In genomic region chr18:36831139-36831538, GRCh38 we compare ENCODE assay signal across 21 cellular contexts. TPM values are rescaled to one million over a fixed set of nuclear protein-coding genes. Genes with fewer than 3 reads are reported as not detected.
DNase-seq lines count a peak whose midpoint lies in the region; ATAC-seq, FAIRE-seq and TF ChIP-seq lines count a peak whose summit lies in the region.
"Had no signal": no experiment of that assay in that cellular context is flagged by ENCODE, and none has a peak within 500 bp of the region (broad histone marks: within the 10 kb centered on the region; RNA-seq: fewer than 3 reads in every experiment).

No MANE protein-coding gene starts in this region.

- H3K56ac ChIP-seq in IMR-90 (ENCODE audit: extremely low read depth, insufficient read depth, low read length) = no peak overlapping the region

- H4K91ac ChIP-seq in IMR-90 (ENCODE audit: insufficient read depth, low read depth, low read length) = no peak overlapping the region

- no peaks in the 10 kb centered on the region for H3K9me3 ChIP-seq in CD4-positive, alpha-beta T cell (ENCODE audit: control insufficient read depth, low read length)
- H3K9me3 ChIP-seq in IMR-90 (ENCODE audit: control insufficient read depth, insufficient read depth, low read length) = no peaks in the 10 kb centered on the region
- H3K9me3 ChIP-seq in astrocyte (ENCODE audit: insufficient read depth, low read depth, low read length) = no peaks in the 10 kb centered on the region
- H3K9me3 ChIP-seq: body of pancreas, suprapubic skin had no signal

- H4K8ac ChIP-seq in IMR-90 (ENCODE audit: low read depth in 2 of 2, low read length in 2 of 2) = no peak overlapping the region

- H3K23ac ChIP-seq in IMR-90 (ENCODE audit: low read depth, low read length) = peak overlapping the region; percentile 35

- no TSS peak for BruUV-seq in IMR-90 (replicated peaks; lab: Mats Ljungman, UMichigan)

- in situ Hi-C loops in IMR-90 (cut with MboI; ENCODE audit: low sequenced_read_pairs) = no loop called here

- H2BK15ac ChIP-seq in IMR-90 (ENCODE audit: low read depth, low read length) = no peak overlapping the region

- dilution Hi-C loops in IMR-90 (cut with HindIII; ENCODE audit: low sequenced_read_pairs, unreplicated experiment) = no loop called here

- no peak overlapping the region for H3K4ac ChIP-seq in IMR-90 (ENCODE audit: low read depth, low read length)

- no peaks in the 10 kb centered on the region for H3K27me3 Mint-ChIP-seq in CD4-positive, alpha-beta T cell
- H3K27me3 Mint-ChIP-seq in astrocyte (ENCODE audit: low read depth, unreplicated experiment) = no peaks in the 10 kb centered on the region
- H3K27me3 Mint-ChIP-seq: activated naive CD4-positive, alpha-beta T cell treated with anti-CD3 and anti-CD28 coated beads, Interleukin-2, amount 10 ng/mL, durations not matched to agents 7 days and 5 days; T-cell had no signal

- intact Hi-C loops in CD4-positive, alpha-beta T cell (cut with DNase I, micrococcal nuclease) = no loop called here
- intact Hi-C loops in IMR-90 (cut with micrococcal nuclease) = no loop called here

- H3K4me3 Mint-ChIP-seq in CD4-positive, alpha-beta T cell = peak overlapping the region; percentile 61
- H3K4me3 Mint-ChIP-seq in astrocyte (ENCODE audit: unreplicated experiment) = no peak overlapping the region
- H3K4me3 Mint-ChIP-seq: activated naive CD4-positive, alpha-beta T cell treated with anti-CD3 and anti-CD28 coated beads, Interleukin-2, amount 10 ng/mL, durations not matched to agents 7 days and 5 days had no signal

- no peak for TF ChIP-seq RAD21 in IMR-90 (IDR thresholded peaks at IDR 0.05; ENCODE audit: low read length)

- CTCF ChIA-PET in CD4-positive, alpha-beta T cell (lab: Charles Lee) = no interaction called here
- CTCF ChIA-PET in IMR-90 (lab: Yijun Ruan, JAX) = no interaction called here

- H3K18ac ChIP-seq in IMR-90 (ENCODE audit: low read depth, low read length) = no peak overlapping the region

- H3K27ac Mint-ChIP-seq in CD4-positive, alpha-beta T cell = peak overlapping the region; percentile 73
- H3K27ac Mint-ChIP-seq in astrocyte (ENCODE audit: unreplicated experiment) = no peak overlapping the region
- H3K27ac Mint-ChIP-seq: activated naive CD4-positive, alpha-beta T cell treated with anti-CD3 and anti-CD28 coated beads, Interleukin-2, amount 10 ng/mL, durations not matched to agents 7 days and 5 days; nephron progenitor cell; T-cell had no signal

- H2BK5ac ChIP-seq in IMR-90 (ENCODE audit: low read depth, low read length, poor library complexity, severe bottlenecking) = no peak overlapping the region

- WGBS in IMR-90 (ENCODE audit: extremely low coverage in 2 of 2, insufficient read length in 1 of 2), 2 experiments = no CpG with 5 or more reads among the region's 1 CpG

- peaks cover 23% of the 10 kb centered on the region for H3K79me2 ChIP-seq in astrocyte (ENCODE audit: insufficient read depth, low read length)

- POLR2A ChIA-PET in CD4-positive, alpha-beta T cell (lab: Charles Lee) = no interaction called here
- POLR2A ChIA-PET in IMR-90 (lab: Charles Lee; ENCODE audit: unreplicated experiment) = no interaction called here

- peaks cover 2% of the 10 kb centered on the region; the same call in 1 of the 2 replicates for H3K4me1 ChIP-seq in IMR-90 (ENCODE audit: control insufficient read depth, insufficient read depth, low read length)
- peaks cover 18% of the 10 kb centered on the region for H3K4me1 ChIP-seq in astrocyte (ENCODE audit: insufficient read depth, low read length)

- H3K9me1 ChIP-seq in IMR-90 (ENCODE audit: insufficient read depth, low read length) = peaks cover 3% of the 10 kb centered on the region; the same call in 1 of the 2 replicates

- H3K79me1 ChIP-seq in IMR-90 (ENCODE audit: low read depth in 1 of 2, low read length in 2 of 2) = peaks cover 20 to 38% of the 10 kb centered on the region in 2 experiments

- H2AK5ac ChIP-seq in IMR-90 (ENCODE audit: low read depth, low read length) = no peak overlapping the region

- H3K27me3 ChIP-seq in CD4-positive, alpha-beta T cell (ENCODE audit: control insufficient read depth, insufficient read depth, low read length) = no peaks in the 10 kb centered on the region
- H3K27me3 ChIP-seq in IMR-90 (ENCODE audit: control insufficient read depth, insufficient read depth, low read length) = no peaks in the 10 kb centered on the region
- no peaks in the 10 kb centered on the region for H3K27me3 ChIP-seq in astrocyte (ENCODE audit: insufficient read depth, low read length)
- H3K27me3 ChIP-seq: body of pancreas, suprapubic skin had no signal

- TF ChIP-seq POLR2A in IMR-90 (IDR thresholded peaks at IDR 0.05; ENCODE audit: low read depth, low read length) = no peak

- peak; percentile 66 for FAIRE-seq in astrocyte (lab: Jason Lieb, UNC)

- H3K4me1 Mint-ChIP-seq in CD4-positive, alpha-beta T cell (ENCODE audit: low read depth) = peaks cover 53% of the 10 kb centered on the region
- H3K4me1 Mint-ChIP-seq in astrocyte (ENCODE audit: low read depth, unreplicated experiment) = peaks cover 3% of the 10 kb centered on the region

- H2BK20ac ChIP-seq in IMR-90 (ENCODE audit: low read depth, low read length) = no peak overlapping the region

- H3K4me2 ChIP-seq in IMR-90 (ENCODE audit: low read depth, low read length) = no peak overlapping the region
- peak overlapping the region; percentile 2 for H3K4me2 ChIP-seq in astrocyte (ENCODE audit: low read length)

- no peak for TF ChIP-seq CTCF in CD4-positive, alpha-beta T cell (IDR thresholded peaks at IDR 0.05)
- TF ChIP-seq CTCF in IMR-90 (conservative IDR thresholded peaks at IDR 0.05; ENCODE audit: low read depth, low read length) (no peak), astrocyte (IDR thresholded peaks at IDR 0.05; ENCODE audit: insufficient read depth, low read depth, low read length) (no peak)

- no peak for DNase-seq in CD4-positive, alpha-beta T cell
- DNase-seq in IMR-90 (peak; percentile 63), astrocyte (ENCODE audit: low read depth) (no peak), kidney tubule cell (ENCODE audit: low spot score) (peak; percentile 33), GDM1 (lab: John Stamatoyannopoulos, UW) (no peak), KG1 (lab: John Stamatoyannopoulos, UW) (no peak)
- DNase-seq in stimulated activated CD4-positive, alpha-beta T cell treated with anti-CD3 and anti-CD28 coated beads, Interleukin-12 subunit alpha, Interleukin-12 subunit beta, amount 100 ng/mL, for 4 hours = no peak
- DNase-seq: activated CD4-positive, alpha-beta T cell treated with anti-CD3 and anti-CD28 coated beads, Interleukin-2, amount 50 U/mL, for 4 hours; activated naive CD4-positive, alpha-beta T cell treated with anti-CD3 and anti-CD28 coated beads, Interleukin-2, amount 10 ng/mL, durations not matched to agents 7 days and 5 days; activated T-cell treated with anti-CD3 and anti-CD28 coated beads for 4 hours; body of pancreas; Kasumi-1; left colon; midbrain; NCI-H1105 treated with DMSO at 0.1 percent for 48 hours; NCI-H526; nephron progenitor cell; Right ventricle myocardium superior; T-cell had no signal

- H3K36me3 ChIP-seq in IMR-90 (ENCODE audit: control insufficient read depth, insufficient read depth, low read length) = no peaks in the 10 kb centered on the region
- no peaks in the 10 kb centered on the region for H3K36me3 ChIP-seq in astrocyte (ENCODE audit: insufficient read depth, low read length)

- no peak overlapping the region for H2AK9ac ChIP-seq in IMR-90 (replicated peaks; ENCODE audit: low read depth, low read length, poor library complexity)

- no peak overlapping the region for H3K27ac ChIP-seq in CD4-positive, alpha-beta T cell (ENCODE audit: low read depth, low read length)
- H3K27ac ChIP-seq in IMR-90 (ENCODE audit: insufficient read depth, low read length) (no peak overlapping the region), astrocyte (ENCODE audit: low read depth, low read length) (peak overlapping the region; percentile 20)
- H3K27ac ChIP-seq: body of pancreas, suprapubic skin had no signal

- H4K5ac ChIP-seq in IMR-90 (ENCODE audit: low read depth, low read length) = no peak overlapping the region

- H3K9me3 Mint-ChIP-seq in CD4-positive, alpha-beta T cell = no peaks in the 10 kb centered on the region
- no peaks in the 10 kb centered on the region for H3K9me3 Mint-ChIP-seq in astrocyte (ENCODE audit: unreplicated experiment)
- H3K9me3 Mint-ChIP-seq: activated naive CD4-positive, alpha-beta T cell treated with anti-CD3 and anti-CD28 coated beads, Interleukin-2, amount 10 ng/mL, durations not matched to agents 7 days and 5 days; T-cell had no signal

- no peak for ATAC-seq in CD4-positive, alpha-beta T cell (ENCODE audit: poor library complexity)
- no peak for ATAC-seq in IMR-90 (ENCODE audit: low read depth)
- no peak for ATAC-seq in HG02798 (IDR thresholded peaks at IDR 0.05; ENCODE audit: poor library complexity, unreplicated experiment)
- ATAC-seq: body of pancreas, left colon, T-cell had no signal

- H4K20me1 ChIP-seq in IMR-90 (ENCODE audit: insufficient read depth, low read length) (no peaks in the 10 kb centered on the region), astrocyte (ENCODE audit: insufficient read depth, low read length) (peaks cover 7% of the 10 kb centered on the region)

- H2AFZ ChIP-seq in IMR-90 (replicated peaks; ENCODE audit: low read length, poor library complexity) (no peak overlapping the region), astrocyte (ENCODE audit: low read depth, low read length) (no peak overlapping the region)

- peaks cover 15% of the 10 kb centered on the region for H3K36me3 Mint-ChIP-seq in CD4-positive, alpha-beta T cell (ENCODE audit: low read depth)
- no peaks in the 10 kb centered on the region for H3K36me3 Mint-ChIP-seq in astrocyte (ENCODE audit: low read depth, unreplicated experiment)

- H3K9ac ChIP-seq in IMR-90 (ENCODE audit: low read depth, low read length) = no peak overlapping the region
- H3K9ac ChIP-seq in astrocyte (ENCODE audit: low read length) = no peak overlapping the region

- no peak overlapping the region for H2BK120ac ChIP-seq in IMR-90 (ENCODE audit: low read depth, low read length)

- H3K4me3 ChIP-seq in IMR-90 (ENCODE audit: insufficient read depth, low read depth, low read length) = no peak overlapping the region
- H3K4me3 ChIP-seq in astrocyte (ENCODE audit: insufficient read depth, low read depth, low read length) = no peak overlapping the region
- H3K4me3 ChIP-seq: body of pancreas, suprapubic skin had no signal

- H3K14ac ChIP-seq in IMR-90 (replicated peaks; ENCODE audit: low read depth, low read length) = no peak overlapping the region; the same call in 1 of the 2 replicates

TF ChIP-seq in IMR-90, 13 proteins besides CTCF, POLR2A, EP300 and RAD21 (continues in another document):
- TF ChIP-seq MAFK (IDR thresholded peaks at IDR 0.05; ENCODE audit: low read depth, low read length) = no peak

RNA-seq across cellular contexts. Expression of gene KIAA1328, which starts 2.2 kb away (rescaled TPM):
- total RNA-seq in CD4-positive, alpha-beta T cell = 1 to 10 TPM; 8.7 to 9.4 TPM
- total RNA-seq in IMR-90 (2012; rRNA removed) (7.0 and 7.2 TPM in 2 replicates), astrocyte (3.7 and 4.2 TPM in 2 replicates)
- polyA plus RNA-seq in IMR-90 (2012; rRNA removed) = 2.3 and 2.4 TPM in 2 replicates
- polyA plus RNA-seq in IMR-90 (2012; cell fraction: cytosol; rRNA removed) = 0.57 and 1.0 TPM in 2 replicates
- 1.5 and 8.7 TPM in 2 replicates for polyA plus RNA-seq in IMR-90 (2012; cell fraction: nucleus; rRNA removed; ENCODE audit: low replicate concordance)

RNA-seq across cellular contexts. Expression of gene TPGS2, which starts 2.3 kb away (rescaled TPM):
- 10 to 100 TPM; 16.4 to 19.0 TPM for total RNA-seq in CD4-positive, alpha-beta T cell
- total RNA-seq in IMR-90 (2012; rRNA removed) (151 and 201 TPM in 2 replicates), astrocyte (127 and 138 TPM in 2 replicates)
- polyA plus RNA-seq in IMR-90 (2012; rRNA removed) = 272 and 294 TPM in 2 replicates
- 136 and 173 TPM in 2 replicates for polyA plus RNA-seq in IMR-90 (2012; cell fraction: cytosol; rRNA removed)
- 41.7 and 85.9 TPM in 2 replicates for polyA plus RNA-seq in IMR-90 (2012; cell fraction: nucleus; rRNA removed; ENCODE audit: low replicate concordance)

Comparison
In these comparisons a context has a peak if more than half of its experiments do, and no peak if none do; other contexts are left out.
1. DNase-seq: peak in IMR-90 (single experiment) and kidney tubule cell (single experiment); none in CD4-positive, alpha-beta T cell (0 of 10), astrocyte (single experiment), GDM1 (single experiment), stimulated activated CD4-positive, alpha-beta T cell treated with anti-CD3 and anti-CD28 coated beads, Interleukin-12 subunit alpha, Interleukin-12 subunit beta, amount 100 ng/mL, for 4 hours (single experiment) and KG1 (single experiment).